ENCODE assay signal across 17 cellular contexts in the genomic region with DNA sequence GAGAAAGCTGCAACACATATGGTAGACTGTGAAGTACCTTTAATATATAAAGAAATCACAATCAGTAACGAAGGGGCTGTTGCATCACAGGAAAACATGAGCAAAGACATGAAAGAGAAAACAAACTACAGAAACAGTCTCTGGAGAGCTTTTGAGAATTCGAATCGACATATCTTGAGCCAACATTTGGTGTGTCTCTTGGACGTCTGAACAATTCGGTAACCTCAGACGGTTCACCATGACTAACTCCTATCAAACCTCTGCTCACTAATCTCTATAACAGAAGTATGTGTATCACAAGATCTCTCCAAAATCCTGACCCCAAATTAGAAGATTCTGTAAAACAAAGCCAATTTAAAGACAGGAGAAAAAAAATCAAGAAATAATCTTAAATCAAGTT.
"Had no signal": no experiment of that assay in that cellular context is flagged by ENCODE, and none has a peak within 500 bp of the region (broad histone marks: within the 10 kb centered on the region; RNA-seq: fewer than 3 reads in every experiment).

No MANE protein-coding gene starts in this region.

- ATAC-seq: gastrocnemius medialis, heart right ventricle, left cardiac atrium, left lung, left ventricle myocardium superior, lower lobe of right lung, mucosa of descending colon had no signal

- H3K9me3 ChIP-seq: colonic mucosa, esophagus muscularis mucosa, gastrocnemius medialis, heart right ventricle, left lung, lower lobe of right lung, mucosa of descending colon had no signal

- H3K27ac ChIP-seq: colonic mucosa, esophagus muscularis mucosa, gastrocnemius medialis, heart right ventricle, left lung, lower lobe of right lung had no signal

- H3K4me1 ChIP-seq: colonic mucosa, gastrocnemius medialis, heart right ventricle, left lung, lower lobe of right lung had no signal

- H3K36me3 ChIP-seq: colonic mucosa, esophagus muscularis mucosa, gastrocnemius medialis, heart right ventricle, left lung, lower lobe of right lung had no signal

- DNase-seq: colonic mucosa; cortex of kidney; effector CD8-positive, alpha-beta T cell; foreskin fibroblast; foreskin melanocyte; gastrocnemius medialis; glutamatergic neuron; head of caudate nucleus; heart right ventricle; hippocampal formation; left cardiac atrium; left lung; left ventricle myocardium superior; lower lobe of right lung; mesenchymal stem cell; mucosa of descending colon had no signal

- H3K4me3 ChIP-seq: colonic mucosa, esophagus muscularis mucosa, gastrocnemius medialis, heart right ventricle, left lung, lower lobe of right lung, mucosa of descending colon had no signal

- H3K27me3 ChIP-seq: colonic mucosa, gastrocnemius medialis had no signal
